ENCODE assay signal across 19 cellular contexts in the genomic region with DNA sequence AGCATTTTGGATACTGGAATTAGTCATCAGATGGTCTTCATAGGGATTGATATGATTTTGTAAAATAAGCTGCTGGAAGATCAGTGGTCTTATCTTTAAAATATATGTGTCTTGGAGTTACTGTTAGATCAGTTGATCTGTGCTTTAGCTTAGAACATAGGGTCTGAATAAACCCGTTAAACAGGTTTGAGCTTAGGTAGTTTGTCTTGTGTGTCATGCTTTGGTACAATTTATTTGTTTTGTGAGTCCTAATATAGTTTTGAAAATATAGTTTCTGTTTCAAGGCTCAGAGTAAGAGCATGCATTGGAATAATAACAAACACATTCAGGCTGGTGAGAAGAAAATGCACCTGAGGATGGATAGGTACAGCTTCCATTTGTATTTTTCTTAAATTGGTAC.
"Had no signal": no experiment of that assay in that cellular context is flagged by ENCODE, and none has a peak within 500 bp of the region (broad histone marks: within the 10 kb centered on the region; RNA-seq: fewer than 3 reads in every experiment).

No MANE protein-coding gene starts in this region.

- H3K9me3 Mint-ChIP-seq: activated CD4-positive, alpha-beta T cell treated with anti-CD3 and anti-CD28 coated beads, Interleukin-2, amount 10 ng/mL, durations not matched to agents 7 days and 5 days; activated naive CD8-positive, alpha-beta T cell treated with anti-CD3 and anti-CD28 coated beads, Interleukin-2, amount 10 ng/mL, durations not matched to agents 7 days and 5 days; activated T-helper 2 cell treated with anti-CD3 and anti-CD28 coated beads, Interferon-gamma antibody, Interleukin-2, Interleukin-4, amounts not matched to agents 10 μg/mL and 5 μg/mL and 100 μg/mL, durations not matched to agents 14 hours and 24 hours and 36 hours had no signal

- H3K27ac Mint-ChIP-seq: activated CD4-positive, alpha-beta T cell treated with anti-CD3 and anti-CD28 coated beads, Interleukin-2, amount 10 ng/mL, durations not matched to agents 7 days and 5 days; activated CD8-positive, alpha-beta T cell treated with anti-CD3 and anti-CD28 coated beads, Interleukin-2, amount 10 ng/mL, durations not matched to agents 7 days and 5 days; activated naive CD8-positive, alpha-beta T cell treated with anti-CD3 and anti-CD28 coated beads, Interleukin-2, amount 10 ng/mL, durations not matched to agents 7 days and 5 days; activated T-cell treated with anti-CD3 and anti-CD28 coated beads, Interleukin-2, amount 50 U/mL, for 24 hours; activated T-helper 2 cell treated with anti-CD3 and anti-CD28 coated beads, Interferon-gamma antibody, Interleukin-2, Interleukin-4, amounts not matched to agents 10 μg/mL and 5 μg/mL and 100 μg/mL, durations not matched to agents 14 hours and 24 hours and 36 hours; effector memory CD8-positive, alpha-beta T cell; mesothelial cell of epicardium; nephron; stimulated activated memory B cell treated with anti-CD40 and anti-IgM and Interleukin-4, amounts not matched to agents 10 μg/mL and 1 μg/mL and 100 μg/mL, for 72 hours had no signal

- H3K36me3 Mint-ChIP-seq: activated naive CD8-positive, alpha-beta T cell treated with anti-CD3 and anti-CD28 coated beads, Interleukin-2, amount 10 ng/mL, durations not matched to agents 7 days and 5 days; mesothelial cell of epicardium; stimulated activated memory B cell treated with anti-CD40 and anti-IgM and Interleukin-4, amounts not matched to agents 10 μg/mL and 1 μg/mL and 100 μg/mL, for 72 hours had no signal

- DNase-seq: activated CD4-positive, alpha-beta T cell treated with anti-CD3 and anti-CD28 coated beads, Interleukin-2, amount 10 ng/mL, durations not matched to agents 7 days and 5 days; activated CD8-positive, alpha-beta T cell treated with anti-CD3 and anti-CD28 coated beads, Interleukin-2, amount 10 ng/mL, durations not matched to agents 7 days and 5 days; activated naive CD4-positive, alpha-beta T cell treated with Interleukin-2 at 50 U/mL for 16 hours; activated naive CD8-positive, alpha-beta T cell treated with anti-CD3 and anti-CD28 coated beads, Interleukin-2, amount 10 ng/mL, durations not matched to agents 7 days and 5 days; activated T-cell treated with anti-CD3 and anti-CD28 coated beads, Interleukin-2, amount 50 U/mL, for 24 hours; amygdala; caudate nucleus; effector memory CD8-positive, alpha-beta T cell; stimulated activated CD4-positive, alpha-beta T cell treated with anti-CD3 and anti-CD28 coated beads, Interleukin-4, amount 100 ng/mL, for 4 hours; T-helper 9 cell had no signal

- ATAC-seq: activated CD4-positive, CD25-positive, alpha-beta regulatory T cell treated with anti-CD3 and anti-CD28 coated beads, Interleukin-2, amount 50 U/mL, for 24 hours; activated CD8-positive, alpha-beta T cell treated with anti-CD3 and anti-CD28 coated beads, Interleukin-2, amount 10 ng/mL, durations not matched to agents 7 days and 5 days; effector memory CD8-positive, alpha-beta T cell; left lobe of liver; sciatic nerve; stimulated activated memory B cell treated with anti-CD40 and anti-IgM and Interleukin-4, amounts not matched to agents 10 μg/mL and 1 μg/mL and 100 μg/mL, for 72 hours had no signal

- H3K4me1 ChIP-seq: parathyroid adenoma had no signal

- H3K27me3 Mint-ChIP-seq: activated CD4-positive, alpha-beta T cell treated with anti-CD3 and anti-CD28 coated beads, Interleukin-2, amount 10 ng/mL, durations not matched to agents 7 days and 5 days; activated naive CD8-positive, alpha-beta T cell treated with anti-CD3 and anti-CD28 coated beads, Interleukin-2, amount 10 ng/mL, durations not matched to agents 7 days and 5 days; activated T-cell treated with anti-CD3 and anti-CD28 coated beads, Interleukin-2, amount 50 U/mL, for 24 hours; effector memory CD8-positive, alpha-beta T cell; stimulated activated memory B cell treated with anti-CD40 and anti-IgM and Interleukin-4, amounts not matched to agents 10 μg/mL and 1 μg/mL and 100 μg/mL, for 72 hours had no signal

- H3K27ac ChIP-seq: parathyroid adenoma had no signal

- H3K79me2 ChIP-seq: parathyroid adenoma had no signal

- H3K4me1 Mint-ChIP-seq: activated CD4-positive, alpha-beta T cell treated with anti-CD3 and anti-CD28 coated beads, Interleukin-2, amount 10 ng/mL, durations not matched to agents 7 days and 5 days; activated naive CD8-positive, alpha-beta T cell treated with anti-CD3 and anti-CD28 coated beads, Interleukin-2, amount 10 ng/mL, durations not matched to agents 7 days and 5 days; nephron; stimulated activated memory B cell treated with anti-CD40 and anti-IgM and Interleukin-4, amounts not matched to agents 10 μg/mL and 1 μg/mL and 100 μg/mL, for 72 hours had no signal

- H3K4me3 ChIP-seq: lung had no signal

- H2AFZ ChIP-seq: parathyroid adenoma had no signal

- H3K4me3 Mint-ChIP-seq: activated CD4-positive, alpha-beta T cell treated with anti-CD3 and anti-CD28 coated beads, Interleukin-2, amount 10 ng/mL, durations not matched to agents 7 days and 5 days; activated CD8-positive, alpha-beta T cell treated with anti-CD3 and anti-CD28 coated beads, Interleukin-2, amount 10 ng/mL, durations not matched to agents 7 days and 5 days; activated naive CD8-positive, alpha-beta T cell treated with anti-CD3 and anti-CD28 coated beads, Interleukin-2, amount 10 ng/mL, durations not matched to agents 7 days and 5 days; activated T-cell treated with anti-CD3 and anti-CD28 coated beads, Interleukin-2, amount 50 U/mL, for 24 hours; effector memory CD8-positive, alpha-beta T cell; mesothelial cell of epicardium; nephron; stimulated activated memory B cell treated with anti-CD40 and anti-IgM and Interleukin-4, amounts not matched to agents 10 μg/mL and 1 μg/mL and 100 μg/mL, for 72 hours had no signal
